In the genomic region with DNA sequence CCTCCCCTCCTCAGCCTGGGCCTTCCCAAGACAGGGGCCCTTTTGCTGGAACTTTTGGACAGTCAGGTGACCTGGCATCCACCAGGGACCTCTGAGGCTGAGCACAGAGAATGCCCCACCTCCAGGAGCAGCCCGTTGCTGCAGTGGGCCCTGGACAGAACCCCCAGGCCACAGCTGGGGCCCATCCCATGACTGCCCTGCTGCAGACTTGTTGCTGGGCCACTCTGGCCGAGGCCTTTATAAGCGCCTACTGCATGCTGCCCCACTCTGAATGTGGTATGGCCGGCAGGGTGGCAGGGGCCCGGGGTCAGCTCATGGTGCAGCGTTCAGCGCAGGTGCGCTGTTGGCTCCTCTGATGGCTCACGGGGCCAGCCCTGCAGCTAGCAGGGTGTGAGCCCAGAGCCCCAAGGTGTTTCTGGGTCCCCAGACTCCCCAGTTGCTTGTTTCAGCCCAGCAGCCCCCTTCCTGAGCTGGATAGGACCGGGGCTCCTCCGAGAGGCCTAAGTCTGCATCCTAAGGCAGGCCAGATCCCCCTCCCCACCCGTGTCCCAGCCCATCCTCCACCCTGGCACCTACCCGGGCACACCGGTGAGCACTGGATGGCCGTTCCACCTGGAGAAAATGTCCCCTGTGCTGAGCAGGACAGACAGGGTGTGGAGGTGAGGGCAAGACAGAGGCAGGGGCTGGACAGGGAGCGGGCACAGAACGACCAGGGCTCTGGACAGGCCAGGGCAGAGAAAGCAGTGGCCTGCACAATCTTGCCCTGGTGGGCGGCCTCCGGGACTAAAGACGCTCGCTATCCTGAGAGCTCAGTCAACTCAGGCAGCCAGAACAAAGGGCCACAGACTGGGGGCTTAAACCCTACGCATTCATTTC, we compare ENCODE assay signal across 16 cellular contexts. TPM values are rescaled to one million over a fixed set of nuclear protein-coding genes. Genes with fewer than 3 reads are reported as not detected.
DNase-seq lines count a peak whose midpoint lies in the region; FAIRE-seq and TF ChIP-seq lines count a peak whose summit lies in the region.
"Had no signal": no experiment of that assay in that cellular context is flagged by ENCODE, and none has a peak within 500 bp of the region (broad histone marks: within the 10 kb centered on the region; RNA-seq: fewer than 3 reads in every experiment).

No MANE protein-coding gene starts in this region.

- no peaks in the 10 kb centered on the region for H3K36me3 Mint-ChIP-seq in osteocyte (ENCODE audit: unreplicated experiment)
- H3K36me3 Mint-ChIP-seq: CD8-positive, alpha-beta memory T cell had no signal

- H3K36me3 ChIP-seq in BLaER1 (no peaks in the 10 kb centered on the region), kidney (ENCODE audit: control insufficient read depth in 1 of 2, insufficient read depth in 2 of 2, low read length in 2 of 2) (no peaks in the 10 kb centered on the region), sigmoid colon (no peaks in the 10 kb centered on the region)
- no peaks in the 10 kb centered on the region for H3K36me3 ChIP-seq in BLaER1 treated with 17β-estradiol and CSF1 and Interleukin-3, amounts not matched to agents 10 nM and 100 nM
- H3K36me3 ChIP-seq: BE2C had no signal

- no peak for FAIRE-seq in kidney (lab: Jason Lieb, UNC)
- FAIRE-seq: A549, GM19239 had no signal

- H3K27ac ChIP-seq in BLaER1, result no peak overlapping the region
- H3K27ac ChIP-seq in BLaER1 treated with 17β-estradiol and CSF1 and Interleukin-3, amounts not matched to agents 10 nM and 100 nM, result no peak overlapping the region
- no peak overlapping the region for H3K27ac ChIP-seq in kidney (ENCODE audit: low read depth in 2 of 2, low read length in 2 of 2)
- no peak overlapping the region for H3K27ac ChIP-seq in sigmoid colon
- H3K27ac ChIP-seq: A549 had no signal

- H3K4me1 ChIP-seq in BLaER1 (peaks cover 60% of the 10 kb centered on the region), kidney (ENCODE audit: control insufficient read depth in 1 of 2, insufficient read depth in 1 of 2, low read depth in 1 of 2, low read length in 2 of 2) (peaks cover 3 to 4% of the 10 kb centered on the region in 2 donors), sigmoid colon (no peaks in the 10 kb centered on the region)
- peaks cover 19 to 58% (median 48%) of the 10 kb centered on the region in 10 experiments; a peak in 19 of 20 replicates for H3K4me1 ChIP-seq in BLaER1 treated with 17β-estradiol and CSF1 and Interleukin-3, amounts not matched to agents 10 nM and 100 nM
- H3K4me1 ChIP-seq: A549 had no signal

- H3K27me3 Mint-ChIP-seq in osteocyte (ENCODE audit: unreplicated experiment), result peaks cover 19% of the 10 kb centered on the region

- H4K20me1 ChIP-seq in BLaER1, result peaks cover 5% of the 10 kb centered on the region; the same call in 1 of the 2 replicates
- H4K20me1 ChIP-seq in BLaER1 treated with 17β-estradiol and CSF1 and Interleukin-3, amounts not matched to agents 10 nM and 100 nM, result peaks cover 0 to 9% (median 0%) of the 10 kb centered on the region in 11 experiments; a peak in 3 of 22 replicates

- H3K27ac Mint-ChIP-seq in osteocyte (ENCODE audit: unreplicated experiment), result no peak overlapping the region

- no peaks in the 10 kb centered on the region for H3K9me3 Mint-ChIP-seq in osteocyte (ENCODE audit: unreplicated experiment)

- H3K4me1 Mint-ChIP-seq in osteocyte (ENCODE audit: unreplicated experiment), result no peaks in the 10 kb centered on the region

- 0 out of 2 replicates have a peak, but pooled peaks cover 7% of the 10 kb centered on the region for H3K27me3 ChIP-seq in BLaER1
- H3K27me3 ChIP-seq in BLaER1 treated with 17β-estradiol and CSF1 and Interleukin-3, amounts not matched to agents 10 nM and 100 nM, result peaks cover 0 to 15% (median 12%) of the 10 kb centered on the region in 11 experiments; a peak in 14 of 22 replicates
- H3K27me3 ChIP-seq in sigmoid colon, result peaks cover 0 to 13% (median 0%) of the 10 kb centered on the region in 3 donors
- H3K27me3 ChIP-seq: BE2C had no signal

- intact Hi-C loops in kidney (cut with DNase I), result loop anchor here (5.0 kb wide), 1 partner anchor 223 kb away; no protein-coding TSS in a partner anchor
- intact Hi-C loops in posterior vena cava (cut with DNase I), result loop anchor here (5.0 to 10.0 kb wide), 2 partner anchors 98 to 105 kb away; a partner anchor contains a TSS
- intact Hi-C loops in sigmoid colon (cut with DNase I), result loop anchor here (5.0 kb wide), 2 partner anchors 333 to 688 kb away; a partner anchor contains a TSS

- H3K9ac ChIP-seq in BLaER1, result no peak overlapping the region
- H3K9ac ChIP-seq in BLaER1 treated with 17β-estradiol and CSF1 and Interleukin-3, amounts not matched to agents 10 nM and 100 nM, result 0 out of 22 replicates have a peak overlapping the region, but pooled peaks of 1 of the 11 experiments have one; percentile 4
- no peak overlapping the region for H3K9ac ChIP-seq in kidney (ENCODE audit: low read length in 2 of 2)

- no peak for TF ChIP-seq POLR2A in sigmoid colon (IDR thresholded peaks at IDR 0.05)

- DNase-seq in kidney, result peak; percentile 70
- peak; percentile 69 for DNase-seq in posterior vena cava (ENCODE audit: low spot score)
- DNase-seq in sigmoid colon, result no peak
- no peak for DNase-seq in osteocyte (ENCODE audit: extremely low spot score, unreplicated experiment)
- DNase-seq in NCI-H1417 treated with DMSO at 0.1 percent for 48 hours (lab: John Stamatoyannopoulos, UW), result no peak
- DNase-seq: BE2C, DND-41, GF-D8, H7 had no signal

- no peak overlapping the region for H3K4me3 ChIP-seq in BLaER1
- H3K4me3 ChIP-seq in BLaER1 treated with 17β-estradiol and CSF1 and Interleukin-3, amounts not matched to agents 10 nM and 100 nM, result no peak overlapping the region
- H3K4me3 ChIP-seq in kidney (ENCODE audit: low read length in 2 of 2), result no peak overlapping the region
- H3K4me3 ChIP-seq in sigmoid colon, result no peak overlapping the region
- H3K4me3 ChIP-seq: A549 had no signal

- H3K4me3 Mint-ChIP-seq in osteocyte (ENCODE audit: unreplicated experiment), result no peak overlapping the region

- H3K4me2 ChIP-seq in BLaER1, result peak overlapping the region; percentile 47
- H3K4me2 ChIP-seq in BLaER1 treated with 17β-estradiol and CSF1 and Interleukin-3, amounts not matched to agents 10 nM and 100 nM, result peak overlapping the region in 10 of 11 experiments; percentile 4 to 72 (median 60); a peak in 16 of 22 replicates
- H3K4me2 ChIP-seq: A549 had no signal

- H3K9me3 ChIP-seq in BLaER1, result peaks cover 10% of the 10 kb centered on the region; the same call in 1 of the 2 replicates
- peaks cover 0 to 14% (median 0%) of the 10 kb centered on the region in 11 experiments; a peak in 2 of 22 replicates for H3K9me3 ChIP-seq in BLaER1 treated with 17β-estradiol and CSF1 and Interleukin-3, amounts not matched to agents 10 nM and 100 nM (replicated peaks in 1 of 11)
- H3K9me3 ChIP-seq in kidney (ENCODE audit: control insufficient read depth in 1 of 2, low read length in 2 of 2), result no peaks in the 10 kb centered on the region
- H3K9me3 ChIP-seq in sigmoid colon, result no peaks in the 10 kb centered on the region
- H3K9me3 ChIP-seq: A549, BE2C, Caco-2 had no signal

- 87 to 91% methylated on average over 22 of the region's 22 CpGs for WGBS in sigmoid colon, 2 donors

- TF ChIP-seq CTCF in kidney (IDR thresholded peaks at IDR 0.05; ENCODE audit: borderline replicate concordance, extremely low read depth, insufficient read depth) (no peak), sigmoid colon (IDR thresholded peaks at IDR 0.05) (no peak), osteocyte (IDR thresholded peaks at IDR 0.05) (no peak)

- no peak for TF ChIP-seq EP300 in sigmoid colon (IDR thresholded peaks at IDR 0.05)

RNA-seq across cellular contexts. Expression of a gene that starts 28.1 kb away (rescaled TPM):
- total RNA-seq in kidney (not detected), posterior vena cava (under 1 TPM in 1 of 2 donors, not detected in 1; 0.67 TPM), sigmoid colon (not detected), osteocyte (0.75 and 0.89 TPM in 2 replicates)
- polyA plus RNA-seq in kidney (ENCODE audit: insufficient read depth, low read depth, low replicate concordance) (not detected), sigmoid colon (under 1 TPM in 1 of 3 donors, not detected in 2; 0.17 TPM)
- total RNA-seq: Caco-2; CD8-positive, alpha-beta memory T cell; H7 had no signal
- polyA plus RNA-seq: A549; AG04450; CD8-positive, alpha-beta memory T cell had no signal

RNA-seq across cellular contexts. Expression of a gene that starts 38.7 kb away (rescaled TPM):
- total RNA-seq in kidney (not detected), posterior vena cava (not detected), sigmoid colon (not detected), osteocyte (not detected in 2 replicates)
- polyA plus RNA-seq in kidney (ENCODE audit: insufficient read depth, low read depth, low replicate concordance) (not detected), sigmoid colon (10 to 100 TPM in 1 of 3 donors, under 1 TPM in 1, not detected in 1; 0.73 to 51.7 TPM)
- total RNA-seq: Caco-2; CD8-positive, alpha-beta memory T cell; H7 had no signal
- polyA plus RNA-seq: A549; AG04450; CD8-positive, alpha-beta memory T cell had no signal

Comparison
In these comparisons a context has a peak if more than half of its experiments do, and no peak if none do; other contexts are left out.
1. DNase-seq: peak in kidney (single experiment) and posterior vena cava (single experiment); none in sigmoid colon (single experiment), osteocyte (single experiment) and NCI-H1417 treated with DMSO at 0.1 percent for 48 hours (single experiment).